ENCODE assay signal across 8 cellular contexts in genomic region chr14:50395448-50395847, GRCh38. TPM values are rescaled to one million over a fixed set of nuclear protein-coding genes. Genes with fewer than 3 reads are reported as not detected.
A peak's percentile ranks its signal among the peaks of the same experiment; 100 is the strongest.
DNase-seq lines count a peak whose midpoint lies in the region; ATAC-seq and TF ChIP-seq lines count a peak whose summit lies in the region.

No MANE protein-coding gene starts in this region.

- DNase-seq in GM23248 (peak; percentile 59), right atrium auricular region (ENCODE audit: low spot score) (no peak), AG08396 (ENCODE audit: low spot score) (no peak), UCSD-AML1 (lab: John Stamatoyannopoulos, UW; ENCODE audit: unreplicated experiment) (no peak), NCI-H2196 (lab: John Stamatoyannopoulos, UW; ENCODE audit: unreplicated experiment) (no peak)

- peak overlapping the region; percentile 89 for H3K9ac ChIP-seq in GM23248
- H3K9ac ChIP-seq in skeletal muscle tissue (ENCODE audit: low read depth in 1 of 3, low read length in 3 of 3), result no peak overlapping the region

- H3K36me3 ChIP-seq in GM23248 (ENCODE audit: low read depth) (no peaks in the 10 kb centered on the region), right atrium auricular region (no peaks in the 10 kb centered on the region), skeletal muscle tissue (ENCODE audit: control insufficient read depth in 3 of 3, insufficient read depth in 3 of 3, low read length in 3 of 3) (no peaks in the 10 kb centered on the region)

- 11 to 12% methylated on average over 5 of the region's 5 CpGs for WGBS in GM23248 (ENCODE audit: low coverage in 1 of 2, low lambda C conversion rate in 2 of 2, missing lambda C conversion rate in 2 of 2), 2 experiments

- H3K27me3 ChIP-seq in GM23248 (replicated peaks; ENCODE audit: insufficient read depth) (no peaks in the 10 kb centered on the region), right atrium auricular region (no peaks in the 10 kb centered on the region), skeletal muscle tissue (ENCODE audit: control insufficient read depth in 3 of 3, insufficient read depth in 3 of 3, low read length in 3 of 3) (no peaks in the 10 kb centered on the region)

- no peak for ATAC-seq in GM18511 (IDR thresholded peaks at IDR 0.05; ENCODE audit: unreplicated experiment)

- H3F3A ChIP-seq in GM23248 (ENCODE audit: insufficient read depth), result peaks cover 15% of the 10 kb centered on the region

- no peaks in the 10 kb centered on the region for H4K20me1 ChIP-seq in GM23248 (ENCODE audit: insufficient read depth)

- H2AFZ ChIP-seq in GM23248, result peak overlapping the region; percentile 91

- H3K27ac ChIP-seq in GM23248 (no peak overlapping the region), VCaP (peak overlapping the region; percentile 95), right atrium auricular region (no peak overlapping the region), skeletal muscle tissue (ENCODE audit: low read depth, low read length) (peak overlapping the region; percentile 70)

- H3K4me1 ChIP-seq in GM23248 (ENCODE audit: insufficient read depth) (peaks cover 14% of the 10 kb centered on the region), right atrium auricular region (peaks cover 0 to 10% of the 10 kb centered on the region in 2 donors), skeletal muscle tissue (ENCODE audit: control insufficient read depth in 3 of 3, insufficient read depth in 3 of 3, low read length in 3 of 3) (peaks cover 11 to 21% (median 13%) of the 10 kb centered on the region in 3 donors)

- H3K9me2 ChIP-seq in GM23248 (ENCODE audit: insufficient read depth), result no peaks in the 10 kb centered on the region

- in situ Hi-C loops in GM23248 (cut with MboI), result no loop called here

- H3K4me2 ChIP-seq in GM23248 (ENCODE audit: unreplicated experiment), result peak overlapping the region; percentile 86

- no peaks in the 10 kb centered on the region for H3K79me2 ChIP-seq in GM23248 (ENCODE audit: insufficient read depth)

- H3K4me3 ChIP-seq in GM23248 (peak overlapping the region; percentile 86), right atrium auricular region (peak overlapping the region; percentile 63 to 66), skeletal muscle tissue (ENCODE audit: low read length in 3 of 3) (peak overlapping the region; percentile 87 to 90 (median 89))

- H3K9me3 ChIP-seq in GM23248 (ENCODE audit: low read depth) (no peaks in the 10 kb centered on the region), right atrium auricular region (no peaks in the 10 kb centered on the region), skeletal muscle tissue (ENCODE audit: control insufficient read depth in 3 of 3, low read length in 3 of 3) (no peaks in the 10 kb centered on the region)

- no peak for TF ChIP-seq CTCF in VCaP (conservative IDR thresholded peaks at IDR 0.05)
- no peak for TF ChIP-seq CTCF in right atrium auricular region (IDR thresholded peaks at IDR 0.05)

RNA-seq across cellular contexts. Expression of gene CDKL1, which starts 1.2 kb away (rescaled TPM):
- total RNA-seq in GM23248 (2014; rRNA removed; shearing (Covaris generic)), result 1.1 and 5.0 TPM in 2 replicates
- polyA plus RNA-seq in GM23248 (2016; fragmentation: Nextera tagmentation; extraction: Ambion mirVana), result 2.2 and 2.9 TPM in 2 replicates
- total RNA-seq in right atrium auricular region, result 1 to 10 TPM; 2.4 to 4.6 TPM
- total RNA-seq in skeletal muscle tissue, result 8.4 TPM

Comparison
In these comparisons a context has a peak if more than half of its experiments do, and no peak if none do; other contexts are left out.
1. H3K27ac ChIP-seq: peak in VCaP (single experiment) and skeletal muscle tissue (single experiment); none in GM23248 (single experiment) and right atrium auricular region (0 of 2).
2. Peak in every context shown above with its lines, with median percentiles within 50 percentile points of each other: H3K4me3 ChIP-seq.